8 cellular contexts compared by ENCODE assay signal in the genomic region with DNA sequence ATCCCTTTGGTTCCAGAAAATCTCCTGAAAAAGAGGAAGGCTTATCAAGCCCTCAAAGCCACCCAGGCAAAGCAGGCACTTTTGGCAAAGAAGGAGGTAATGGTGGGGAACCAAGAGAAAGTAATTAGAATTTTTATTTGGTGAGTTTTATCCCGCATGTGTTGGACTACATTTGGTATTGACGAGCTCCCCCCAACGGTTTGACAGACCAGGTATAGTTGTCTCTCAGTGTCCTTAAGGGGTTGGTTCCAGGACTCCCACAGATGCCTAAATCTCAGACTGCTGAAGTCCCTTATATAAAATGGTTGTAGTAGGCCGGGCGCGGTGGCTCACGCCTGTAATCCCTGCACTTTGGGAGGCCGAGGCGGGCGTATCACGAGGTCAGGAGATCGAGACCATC. TPM values are rescaled to one million over a fixed set of nuclear protein-coding genes. Genes with fewer than 3 reads are reported as not detected.
DNase-seq lines count a peak whose midpoint lies in the region; ATAC-seq and TF ChIP-seq lines count a peak whose summit lies in the region.
"Not testable (repeated sequence)": the region's sequence is repeated elsewhere in the genome, so short reads cannot be mapped to it uniquely, and the experiment has no call there.

No MANE protein-coding gene starts in this region.

- H3K14ac ChIP-seq in trophoblast cell (ENCODE audit: low read length) = not testable (repeated sequence)

- peaks cover 15% of the 10 kb centered on the region; the same call in 1 of the 2 replicates for H4K20me1 ChIP-seq in DND-41 (ENCODE audit: insufficient read depth, low read length)

- not testable (repeated sequence) for ATAC-seq in DND-41 (ENCODE audit: insufficient read depth, low read depth); right lobe of liver

- not testable (repeated sequence) for H2AK5ac ChIP-seq in trophoblast cell (ENCODE audit: low read length)

- TF ChIP-seq CTCF in DND-41 (IDR thresholded peaks at IDR 0.05; ENCODE audit: borderline replicate concordance, extremely low read depth, low read length, poor library complexity, severe bottlenecking); WERI-Rb-1 (IDR thresholded peaks at IDR 0.05; ENCODE audit: low read depth, low read length); astrocyte of the spinal cord (IDR thresholded peaks at IDR 0.05; ENCODE audit: low read depth, low read length); esophagus muscularis mucosa (IDR thresholded peaks at IDR 0.05); right lobe of liver (IDR thresholded peaks at IDR 0.05); transverse colon (IDR thresholded peaks at IDR 0.05): not testable (repeated sequence)

- not testable (repeated sequence) for H3K18ac ChIP-seq in trophoblast cell (ENCODE audit: low read length)

- TF ChIP-seq POLR2A in esophagus muscularis mucosa (IDR thresholded peaks at IDR 0.05; ENCODE audit: low read depth); right lobe of liver (IDR thresholded peaks at IDR 0.05); transverse colon (IDR thresholded peaks at IDR 0.05): not testable (repeated sequence)

- H2AFZ ChIP-seq in DND-41 (ENCODE audit: low read depth, low read length); trophoblast cell (ENCODE audit: insufficient read depth, low read length, poor library complexity): not testable (repeated sequence)

- intact Hi-C loops in esophagus muscularis mucosa (cut with DNase I); transverse colon (cut with DNase I; ENCODE audit: low total_unique reads): not testable (repeated sequence)
- intact Hi-C loops in right lobe of liver (cut with DNase I) = loop anchor here in 1 of 2 donors (10.0 kb wide), 1 partner anchor 136 kb away; the partner anchor contains the start of gene TBCC

- 98% methylated on average over 9 of the region's 12 CpGs for WGBS in esophagus muscularis mucosa
- WGBS in right lobe of liver (ENCODE audit: insufficient coverage, low coverage, low lambda C conversion rate, missing lambda C conversion rate) = 67% methylated on average over 7 of the region's 12 CpGs
- no CpG with 5 or more reads among the region's 12 CpGs for WGBS in trophoblast cell (ENCODE audit: extremely low coverage, insufficient coverage, insufficient read length)
- 74% methylated on average over 12 of the region's 12 CpGs; no CpG with 5 or more reads in 1 of the 2 donors for WGBS in transverse colon (ENCODE audit: low coverage in 1 of 2), 2 donors

- H4K8ac ChIP-seq in trophoblast cell (ENCODE audit: low read depth, low read length) = peak overlapping the region; percentile 25

- H3K9me3 ChIP-seq in DND-41 (ENCODE audit: insufficient read depth, low read length, severe bottlenecking); MG63; WERI-Rb-1 (ENCODE audit: severe bottlenecking); esophagus muscularis mucosa; right lobe of liver; trophoblast cell (ENCODE audit: insufficient read depth, low read depth, low read length); transverse colon: not testable (repeated sequence)

- not testable (repeated sequence) for H2BK120ac ChIP-seq in trophoblast cell (ENCODE audit: insufficient read depth, low read length, poor library complexity)

- TF ChIP-seq EP300 in esophagus muscularis mucosa (IDR thresholded peaks at IDR 0.05); transverse colon (IDR thresholded peaks at IDR 0.05; ENCODE audit: low read depth): not testable (repeated sequence)

- peaks cover 11% of the 10 kb centered on the region for H3K79me1 ChIP-seq in trophoblast cell (ENCODE audit: low read length)

- not testable (repeated sequence) for H3K27me3 ChIP-seq in DND-41 (ENCODE audit: insufficient read depth, low read length, poor library complexity); MG63; WERI-Rb-1 (ENCODE audit: insufficient read depth, low read depth, severe bottlenecking); esophagus muscularis mucosa; right lobe of liver; trophoblast cell (ENCODE audit: insufficient read depth, low read length); transverse colon

- H3K79me2 ChIP-seq in DND-41 (ENCODE audit: insufficient read depth, low read length) (peaks cover 61% of the 10 kb centered on the region), trophoblast cell (ENCODE audit: control insufficient read depth, insufficient read depth, low read length, poor library complexity) (peaks cover 14% of the 10 kb centered on the region)

- H4K91ac ChIP-seq in trophoblast cell (ENCODE audit: low read depth, low read length) = not testable (repeated sequence)

- peak overlapping the region; percentile 91 for H3K4ac ChIP-seq in trophoblast cell (ENCODE audit: low read depth, low read length)

- H2BK5ac ChIP-seq in trophoblast cell (ENCODE audit: low read depth, low read length, poor library complexity) = not testable (repeated sequence)

- not testable (repeated sequence) for H3K23ac ChIP-seq in trophoblast cell (ENCODE audit: low read length)

- H3K4me2 ChIP-seq in DND-41 (ENCODE audit: insufficient read depth, low read length) = peak overlapping the region; percentile 70
- H3K4me2 ChIP-seq in trophoblast cell (ENCODE audit: low read length) = peak overlapping the region; percentile 84

- H3K4me1 ChIP-seq in DND-41 (ENCODE audit: insufficient read depth, low read length) (peaks cover 49% of the 10 kb centered on the region), esophagus muscularis mucosa (peaks cover 32 to 44% (median 42%) of the 10 kb centered on the region in 4 donors), right lobe of liver (peaks cover 0 to 15% (median 8%) of the 10 kb centered on the region in 4 donors), transverse colon (peaks cover 7 to 26% (median 16%) of the 10 kb centered on the region in 4 donors)
- H3K4me1 ChIP-seq in trophoblast cell (ENCODE audit: control insufficient read depth in 1 of 2, insufficient read depth in 2 of 2, low read length in 2 of 2) = not testable (repeated sequence)

- not testable (repeated sequence) for H4K12ac ChIP-seq in trophoblast cell (ENCODE audit: low read depth, low read length)

- DNase-seq in DND-41; MG63; WERI-Rb-1; astrocyte of the spinal cord (ENCODE audit: low read depth, low spot score); esophagus muscularis mucosa (ENCODE audit: extremely low spot score); right lobe of liver; trophoblast cell; transverse colon: not testable (repeated sequence)

- in situ Hi-C loops in astrocyte of the spinal cord (cut with HindIII; ENCODE audit: low sequenced_read_pairs) = not testable (repeated sequence)
- in situ Hi-C loops in transverse colon (cut with MboI; ENCODE audit: low pct_ligation_motif_present in 1 of 4, low pct_unique_long_range_greater_than_20kb in 1 of 4, low sequenced_read_pairs in 3 of 4) = loop anchor here in 1 of 4 donors (25.0 kb wide), 1 partner anchor 144 kb away; the partner anchor contains the start of gene TBCC

- H3K9ac ChIP-seq in DND-41 (ENCODE audit: low read depth, low read length) = peak overlapping the region; percentile 78
- H3K9ac ChIP-seq in trophoblast cell (ENCODE audit: low read length) = not testable (repeated sequence)

- H3K36me3 ChIP-seq in DND-41 (ENCODE audit: insufficient read depth, low read length) = peaks cover 48% of the 10 kb centered on the region
- peaks cover 46% of the 10 kb centered on the region for H3K36me3 ChIP-seq in MG63
- H3K36me3 ChIP-seq in WERI-Rb-1 = peaks cover 57% of the 10 kb centered on the region
- H3K36me3 ChIP-seq in esophagus muscularis mucosa = peaks cover 32 to 51% (median 43%) of the 10 kb centered on the region in 4 donors
- peaks cover 6 to 41% (median 28%) of the 10 kb centered on the region in 4 donors for H3K36me3 ChIP-seq in right lobe of liver
- H3K36me3 ChIP-seq in trophoblast cell (ENCODE audit: control insufficient read depth in 1 of 2, insufficient read depth in 2 of 2, low read length in 2 of 2) = peaks cover 21 to 39% of the 10 kb centered on the region in 2 experiments
- H3K36me3 ChIP-seq in transverse colon = peaks cover 0 to 31% (median 14%) of the 10 kb centered on the region in 4 donors

- not testable (repeated sequence) for H2BK12ac ChIP-seq in trophoblast cell (ENCODE audit: low read length)

- H3K27ac ChIP-seq in DND-41 (ENCODE audit: low read length) = peak overlapping the region; percentile 93
- peak overlapping the region; percentile 94 for H3K27ac ChIP-seq in WERI-Rb-1
- H3K27ac ChIP-seq in esophagus muscularis mucosa (replicated peaks in 1 of 4) = peak overlapping the region in 3 of 4 donors; percentile 88 to 93 (median 90)
- not testable (repeated sequence) for H3K27ac ChIP-seq in right lobe of liver; trophoblast cell (ENCODE audit: low read depth, low read length)
- peak overlapping the region; percentile 86 to 95 (median 91) for H3K27ac ChIP-seq in transverse colon

- H3K4me3 ChIP-seq in DND-41 (ENCODE audit: low read depth in 1 of 2, low read length in 2 of 2) = peak overlapping the region; percentile 60 to 72; a peak in 3 of 4 replicates
- H3K4me3 ChIP-seq in MG63 = peak overlapping the region; percentile 85
- peak overlapping the region; percentile 99 for H3K4me3 ChIP-seq in WERI-Rb-1 (ENCODE audit: low read depth, low read length)
- peak overlapping the region; percentile 70 for H3K4me3 ChIP-seq in astrocyte of the spinal cord (ENCODE audit: low read depth, low read length)
- peak overlapping the region; percentile 56 to 87 (median 70) for H3K4me3 ChIP-seq in esophagus muscularis mucosa
- peak overlapping the region; percentile 77 to 95 (median 78) for H3K4me3 ChIP-seq in right lobe of liver
- not testable (repeated sequence) for H3K4me3 ChIP-seq in trophoblast cell (ENCODE audit: low read depth, low read length)
- H3K4me3 ChIP-seq in transverse colon = peak overlapping the region in 3 of 4 donors; percentile 45 to 53 (median 52)

RNA-seq across cellular contexts. Expression of gene RPL7L1, which starts 1.5 kb away (rescaled TPM):
- 73.0 and 90.1 TPM in 2 replicates for total RNA-seq in MG63 (2014; rRNA removed; shearing (Covaris generic); ENCODE audit: low replicate concordance)
- total RNA-seq in esophagus muscularis mucosa (10 to 100 TPM; 66.8 to 82.2 (median 76.9) TPM), right lobe of liver (100 to 1,000 TPM in 1 of 6 experiments, 10 to 100 TPM in 5; 36.6 to 114 (median 44.2) TPM), transverse colon (10 to 100 TPM; 27.3 to 57.1 (median 43.4) TPM)
- 49.4 and 50.1 TPM in 2 replicates for polyA plus RNA-seq in trophoblast cell (2013)

RNA-seq across cellular contexts. Expression of gene PTCRA, which starts 35.0 kb away (rescaled TPM):
- total RNA-seq in MG63 (2014; rRNA removed; shearing (Covaris generic); ENCODE audit: low replicate concordance) = not detected in 2 replicates
- total RNA-seq in esophagus muscularis mucosa (under 1 TPM in 1 of 4 donors, not detected in 3; 0.50 TPM), right lobe of liver (under 1 TPM in 3 of 6 experiments, not detected in 3; 0.31 to 0.46 (median 0.37) TPM), transverse colon (not detected)
- not detected in 2 replicates for polyA plus RNA-seq in trophoblast cell (2013)

RNA-seq across cellular contexts. Expression of gene CNPY3, which starts 48.4 kb away (rescaled TPM):
- total RNA-seq in MG63 (2014; rRNA removed; shearing (Covaris generic); ENCODE audit: low replicate concordance) = 25.2 and 27.2 TPM in 2 replicates
- total RNA-seq in esophagus muscularis mucosa (10 to 100 TPM; 24.5 to 39.6 (median 34.3) TPM), right lobe of liver (10 to 100 TPM; 11.1 to 75.4 (median 28.8) TPM), transverse colon (10 to 100 TPM; 10.3 to 24.4 (median 21.0) TPM)
- polyA plus RNA-seq in trophoblast cell (2013) = 31.1 and 31.3 TPM in 2 replicates
